Comparison of ENCODE assay signal across 9 cellular contexts in the genomic region with DNA sequence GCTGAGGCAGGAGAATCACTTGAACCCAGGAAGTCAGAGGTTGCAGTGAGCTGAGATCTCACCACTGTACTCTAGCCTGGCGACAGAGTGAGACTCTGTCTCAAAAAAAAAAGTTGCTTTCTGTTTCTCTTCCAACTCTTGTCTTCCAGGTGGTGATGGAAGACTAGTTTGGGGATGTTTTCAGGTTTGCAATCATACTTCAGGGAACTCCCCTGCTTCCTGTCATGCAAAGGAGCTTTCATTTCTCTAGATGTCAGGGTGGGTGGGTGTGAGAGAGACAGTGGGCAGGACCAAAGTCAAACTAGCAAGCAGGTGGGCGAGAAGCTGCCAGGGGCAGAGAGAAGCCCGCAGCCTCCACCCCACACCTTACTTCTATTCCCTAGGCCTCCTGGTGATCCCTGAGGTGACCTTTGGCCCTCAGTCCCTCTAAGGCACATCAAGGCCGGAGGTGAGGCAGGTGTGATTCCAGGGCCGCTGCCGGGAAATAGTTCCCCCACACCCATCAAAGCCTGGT.
DNase-seq lines count a peak whose midpoint lies in the region; ATAC-seq lines count a peak whose summit lies in the region.
"Had no signal": no experiment of that assay in that cellular context is flagged by ENCODE, and none has a peak within 500 bp of the region (broad histone marks: within the 10 kb centered on the region; RNA-seq: fewer than 3 reads in every experiment).

No MANE protein-coding gene starts in this region.

- ATAC-seq in GM19043 (IDR thresholded peaks at IDR 0.05; ENCODE audit: low read depth, unreplicated experiment) (peak; percentile 75), HG02970 (IDR thresholded peaks at IDR 0.05; ENCODE audit: low FRiP score, unreplicated experiment) (peak; percentile 67)
- ATAC-seq: right lobe of liver had no signal

- DNase-seq in activated CD8-positive, alpha-beta memory T cell treated with anti-CD3 and anti-CD28 coated beads, Interleukin-2, amount 50 U/mL, for 4 hours: peak; percentile 28
- peak; percentile 27 to 46 for DNase-seq in stimulated activated CD8-positive, alpha-beta memory T cell treated with anti-CD3 and anti-CD28 coated beads, Interleukin-7, amount 100 ng/mL, for 4 hours (ENCODE audit: low read depth in 2 of 2)
- DNase-seq in COR-L47 (lab: John Stamatoyannopoulos, UW) (no peak), midbrain (lab: John Stamatoyannopoulos, UW) (no peak), KBM-7 (no peak), UCSD-AML1 (lab: John Stamatoyannopoulos, UW; ENCODE audit: unreplicated experiment) (no peak)

- in situ Hi-C loops in KBM-7 (cut with MboI; ENCODE audit: low pct_unique_long_range_greater_than_20kb, low sequenced_read_pairs): no loop called here

Comparison
In these comparisons a context has a peak if more than half of its experiments do, and no peak if none do; other contexts are left out.
1. DNase-seq: peak in activated CD8-positive, alpha-beta memory T cell treated with anti-CD3 and anti-CD28 coated beads, Interleukin-2, amount 50 U/mL, for 4 hours (single experiment) and stimulated activated CD8-positive, alpha-beta memory T cell treated with anti-CD3 and anti-CD28 coated beads, Interleukin-7, amount 100 ng/mL, for 4 hours (2 of 2); none in COR-L47 (single experiment), midbrain (single experiment), KBM-7 (single experiment) and UCSD-AML1 (single experiment).